Comparison of ENCODE assay signal across 11 cellular contexts in the genomic region with DNA sequence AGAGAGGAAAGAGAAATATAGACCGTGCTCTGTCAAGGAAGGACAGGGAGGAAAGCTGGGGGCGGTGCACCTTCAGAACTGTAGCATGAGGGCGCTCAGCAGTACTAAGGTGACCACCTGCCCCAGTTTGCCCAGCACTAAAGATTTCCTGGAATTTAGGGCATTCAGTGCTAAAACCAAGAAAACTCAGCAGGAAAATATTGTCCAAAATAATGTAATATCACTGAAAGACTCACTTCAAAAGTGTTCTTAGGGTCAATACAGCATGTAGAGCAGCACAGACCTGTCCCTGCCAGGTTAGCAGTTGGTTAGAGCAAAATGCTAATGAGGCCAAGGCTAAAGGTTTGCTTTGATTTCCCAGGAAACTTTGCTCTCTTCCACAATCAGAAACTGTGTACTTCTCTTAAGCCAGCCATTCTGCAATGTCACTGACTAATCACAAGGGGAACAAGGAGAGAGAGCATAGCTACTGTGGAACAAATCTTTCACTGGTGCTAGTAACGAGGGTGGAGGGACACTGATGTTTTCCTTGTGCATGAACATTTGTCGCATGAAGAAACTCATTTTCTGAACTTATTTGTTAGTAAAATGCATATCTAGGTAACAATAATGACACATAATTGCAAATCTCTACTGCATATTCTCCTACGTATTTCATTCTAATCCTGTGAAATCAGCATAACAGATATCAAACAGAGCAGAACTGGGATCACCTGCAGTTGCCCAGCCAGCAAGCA. TPM values are rescaled to one million over a fixed set of nuclear protein-coding genes. Genes with fewer than 3 reads are reported as not detected.
DNase-seq lines count a peak whose midpoint lies in the region; ATAC-seq and TF ChIP-seq lines count a peak whose summit lies in the region.
"Had no signal": no experiment of that assay in that cellular context is flagged by ENCODE, and none has a peak within 500 bp of the region (broad histone marks: within the 10 kb centered on the region; RNA-seq: fewer than 3 reads in every experiment).

No MANE protein-coding gene starts in this region.

- H3K36me3 ChIP-seq in heart left ventricle (no peaks in the 10 kb centered on the region), mesenchymal stem cell (ENCODE audit: control insufficient read depth in 1 of 2, insufficient read depth in 2 of 2, low read depth in 1 of 2, low read length in 2 of 2) (no peaks in the 10 kb centered on the region)

- H3K27ac ChIP-seq in heart left ventricle, result peak overlapping the region in 1 of 12 donors; percentile 11
- H3K27ac ChIP-seq in mesenchymal stem cell (ENCODE audit: low read length, poor library complexity, severe bottlenecking), result peak overlapping the region; percentile 94

- peak overlapping the region; percentile 79 for H2BK5ac ChIP-seq in mesenchymal stem cell (ENCODE audit: low read depth, low read length, poor library complexity, severe bottlenecking)

- peak in 4 of 12 donors; percentile 7 to 31 (median 17) for TF ChIP-seq CTCF in heart left ventricle (IDR thresholded peaks at IDR 0.05)
- peak; percentile 42 for TF ChIP-seq CTCF in cardiac fibroblast (IDR thresholded peaks at IDR 0.05; ENCODE audit: low read depth, low read length)

- peak overlapping the region; percentile 23 for H4K8ac ChIP-seq in mesenchymal stem cell (ENCODE audit: low read length)

- no peak for TF ChIP-seq POLR2A in heart left ventricle (IDR thresholded peaks at IDR 0.05)

- no peak overlapping the region for H3K9ac ChIP-seq in mesenchymal stem cell (ENCODE audit: low read length)

- H3K79me1 ChIP-seq in mesenchymal stem cell (replicated peaks; ENCODE audit: low read length, poor library complexity, severe bottlenecking), result peaks cover 1% of the 10 kb centered on the region

- H2AK5ac ChIP-seq in mesenchymal stem cell (ENCODE audit: low read length, severe bottlenecking), result no peak overlapping the region

- 68 to 79% (median 72%) methylated on average over 6 of the region's 6 CpGs for WGBS in heart left ventricle, 4 donors
- 90% methylated on average over 6 of the region's 6 CpGs for WGBS in mesenchymal stem cell

- no peak overlapping the region for H3K14ac ChIP-seq in mesenchymal stem cell (ENCODE audit: low read length in 2 of 2)

- no peak for DNase-seq in heart left ventricle
- no peak for DNase-seq in Right ventricle myocardium inferior (ENCODE audit: missing footprints)
- peak in 1 of 2 donors; percentile 49 for DNase-seq in cardiac fibroblast (ENCODE audit: low read depth in 2 of 2)
- DNase-seq in mesenchymal stem cell, result peak; percentile 49
- DNase-seq in NCI-H2171 (lab: John Stamatoyannopoulos, UW), result no peak
- DNase-seq: activated CD4-positive, alpha-beta T cell treated with anti-CD3 and anti-CD28 coated beads for 1 hour; amygdala; NCI-H774 had no signal

- intact Hi-C loops in heart left ventricle (cut with DNase I) (loop anchor here in 5 of 10 donors (5.0 to 10.0 kb wide), 4 partner anchors 47 to 112 kb away; partner anchors contain the start of gene GRAMD2B (in 2 of the 5)), Right ventricle myocardium inferior (cut with DNase I) (loop anchor here (5.0 kb wide), 1 partner anchor 52 kb away; the partner anchor contains the start of gene GRAMD2B)

- no peak overlapping the region for H3K23ac ChIP-seq in mesenchymal stem cell (ENCODE audit: low read length in 2 of 2)

- H3K27me3 ChIP-seq in heart left ventricle (no peaks in the 10 kb centered on the region), mesenchymal stem cell (ENCODE audit: control insufficient read depth in 1 of 2, insufficient read depth in 1 of 2, low read length in 2 of 2) (no peaks in the 10 kb centered on the region)

- peak overlapping the region; percentile 46 for H4K91ac ChIP-seq in mesenchymal stem cell (ENCODE audit: low read length)

- peak overlapping the region; percentile 24 for H3K4me2 ChIP-seq in mesenchymal stem cell (ENCODE audit: low read length, poor library complexity, severe bottlenecking)

- peak; percentile 76 to 84 (median 78) for ATAC-seq in heart left ventricle
- ATAC-seq in Right ventricle myocardium inferior, result no peak
- ATAC-seq in HG02588 (IDR thresholded peaks at IDR 0.05; ENCODE audit: unreplicated experiment), result no peak
- ATAC-seq in HG03045 (IDR thresholded peaks at IDR 0.05; ENCODE audit: unreplicated experiment), result no peak
- no peak for ATAC-seq in GM19467 (IDR thresholded peaks at IDR 0.05; ENCODE audit: unreplicated experiment)

- H3K4me1 ChIP-seq in heart left ventricle (peaks cover 0 to 6% (median 0%) of the 10 kb centered on the region in 12 donors), mesenchymal stem cell (ENCODE audit: control insufficient read depth, insufficient read depth, low read depth, low read length) (peaks cover 10% of the 10 kb centered on the region)

- H3K4ac ChIP-seq in mesenchymal stem cell (ENCODE audit: low read depth in 1 of 2, low read length in 2 of 2), result peak overlapping the region in 1 of 2 experiments; percentile 69

- H3K9me3 ChIP-seq in heart left ventricle (no peaks in the 10 kb centered on the region), mesenchymal stem cell (ENCODE audit: control insufficient read depth, low read length) (no peaks in the 10 kb centered on the region)

- peak overlapping the region; percentile 28 to 53 for H3K18ac ChIP-seq in mesenchymal stem cell (ENCODE audit: low read depth in 1 of 2, low read length in 2 of 2)

- peak overlapping the region; percentile 63 to 87 for H2BK12ac ChIP-seq in mesenchymal stem cell (ENCODE audit: low read length in 2 of 2)

- H3K4me3 ChIP-seq in heart left ventricle (no peak overlapping the region), cardiac fibroblast (replicated peaks in 1 of 2; ENCODE audit: low read depth in 2 of 2, low read length in 2 of 2) (no peak overlapping the region), mesenchymal stem cell (ENCODE audit: insufficient read depth in 1 of 2, low read depth in 1 of 2, low read length in 2 of 2) (no peak overlapping the region)

- no peak overlapping the region for H2AFZ ChIP-seq in mesenchymal stem cell (ENCODE audit: low read depth, low read length)

- H2BK120ac ChIP-seq in mesenchymal stem cell (ENCODE audit: low read depth, low read length), result no peak overlapping the region

- H2BK15ac ChIP-seq in mesenchymal stem cell (ENCODE audit: low read depth, poor library complexity, severe bottlenecking), result no peak overlapping the region

RNA-seq across cellular contexts. Expression of gene GRAMD2B, which starts 53.0 kb away (rescaled TPM):
- 10 to 100 TPM; 28.2 to 50.4 (median 37.0) TPM for total RNA-seq in heart left ventricle
- polyA plus RNA-seq in heart left ventricle, result 10 to 100 TPM in 1 of 2 donors, 1 to 10 TPM in 1; 7.4 to 19.8 TPM
- 29.3 TPM for total RNA-seq in Right ventricle myocardium inferior
- 26.5 TPM for polyA plus RNA-seq in mesenchymal stem cell (2013, experiment 1 of 2)
- polyA plus RNA-seq in mesenchymal stem cell (2013, experiment 2 of 2), result 26.7 TPM

Comparison
In these comparisons a context has a peak if more than half of its experiments do, and no peak if none do; other contexts are left out.
1. ATAC-seq: peak in heart left ventricle (4 of 4); none in Right ventricle myocardium inferior (single experiment), HG02588 (single experiment), HG03045 (single experiment) and GM19467 (single experiment).